8 cellular contexts compared by ENCODE assay signal in genomic region chr3:30768703-30769550, GRCh38.
DNase-seq lines count a peak whose midpoint lies in the region; ATAC-seq and TF ChIP-seq lines count a peak whose summit lies in the region.

No MANE protein-coding gene starts in this region.

- intact Hi-C loops in heart left ventricle (cut with DNase I) (loop anchor here in 7 of 10 donors (1.0 to 10.0 kb wide), 10 partner anchors 246 to 1003 kb away; no protein-coding TSS in a partner anchor), psoas muscle (cut with DNase I) (loop anchor here (2.0 to 10.0 kb wide), 3 partner anchors 358 to 766 kb away; partner anchors contain the start of gene STT3B (in 1 of the 2)), aorta (cut with DNase I) (loop anchor here in 1 of 2 donors (5.0 kb wide), 1 partner anchor 998 kb away; no protein-coding TSS in a partner anchor)

- peak in 1 of 4 donors; percentile 47 for ATAC-seq in heart left ventricle
- peak; percentile 36 to 76 (median 56) for ATAC-seq in psoas muscle
- peak; percentile 57 for ATAC-seq in aorta (ENCODE audit: low FRiP score)

- peaks cover 12% of the 10 kb centered on the region for H3K4me1 ChIP-seq in SJSA1 (replicated peaks)
- peaks cover 0 to 5% (median 0%) of the 10 kb centered on the region in 12 donors for H3K4me1 ChIP-seq in heart left ventricle
- H3K4me1 ChIP-seq in psoas muscle = peaks cover 28% of the 10 kb centered on the region
- no peaks in the 10 kb centered on the region for H3K4me1 ChIP-seq in aorta (ENCODE audit: control insufficient read depth in 1 of 2, insufficient read depth in 2 of 2, low read length in 2 of 2)

- H3K36me3 ChIP-seq in SJSA1 (no peaks in the 10 kb centered on the region), heart left ventricle (no peaks in the 10 kb centered on the region), psoas muscle (ENCODE audit: insufficient read depth in 1 of 2, low read depth in 1 of 2) (no peaks in the 10 kb centered on the region), aorta (ENCODE audit: control insufficient read depth in 1 of 2, insufficient read depth in 2 of 2, low read length in 1 of 2) (no peaks in the 10 kb centered on the region)

- H3K27ac ChIP-seq in SJSA1 = no peak overlapping the region
- H3K27ac ChIP-seq in heart left ventricle = no peak overlapping the region
- no peak overlapping the region for H3K27ac ChIP-seq in psoas muscle
- H3K27ac ChIP-seq in aorta (ENCODE audit: low read depth in 1 of 2, low read length in 2 of 2) = no peak overlapping the region

- no peak for TF ChIP-seq POLR2A in heart left ventricle (IDR thresholded peaks at IDR 0.05)

- TF ChIP-seq CTCF in heart left ventricle (IDR thresholded peaks at IDR 0.05) (peak; percentile 68 to 87 (median 80)), psoas muscle (IDR thresholded peaks at IDR 0.05) (peak; percentile 83)

- DNase-seq in NCI-H2171 treated with DMSO at 0.1 percent for 48 hours (lab: John Stamatoyannopoulos, UW) = peak; percentile 49
- no peak for DNase-seq in NCI-H2171 (lab: John Stamatoyannopoulos, UW)
- peak; percentile 22 for DNase-seq in HuH-7.5 (ENCODE audit: low spot score)
- peak; percentile 40 to 57 for DNase-seq in SJSA1 (ENCODE audit: low read depth in 1 of 2, low spot score in 2 of 2)
- peak; percentile 75 for DNase-seq in activated naive CD4-positive, alpha-beta T cell treated with anti-CD3 and anti-CD28 coated beads, Interleukin-2, amount 50 U/mL, for 16 hours
- DNase-seq in heart left ventricle = peak; percentile 54 to 80 (median 61)
- peak; percentile 74 to 84 for DNase-seq in psoas muscle
- DNase-seq in aorta = peak; percentile 81 to 93

- H3K4me3 ChIP-seq in SJSA1 (no peak overlapping the region), heart left ventricle (no peak overlapping the region), psoas muscle (no peak overlapping the region), aorta (ENCODE audit: low read length in 2 of 2) (no peak overlapping the region)

- no peaks in the 10 kb centered on the region for H3K27me3 ChIP-seq in SJSA1 (replicated peaks)
- H3K27me3 ChIP-seq in heart left ventricle = no peaks in the 10 kb centered on the region
- no peaks in the 10 kb centered on the region for H3K27me3 ChIP-seq in psoas muscle (ENCODE audit: insufficient read depth in 3 of 3, low read length in 2 of 3)
- no peaks in the 10 kb centered on the region for H3K27me3 ChIP-seq in aorta (ENCODE audit: control insufficient read depth in 1 of 2, insufficient read depth in 2 of 2, low read length in 1 of 2)

- WGBS in heart left ventricle, 4 donors = 60 to 68% (median 64%) methylated on average over 9 of the region's 9 CpGs
- WGBS in psoas muscle, 3 donors = 60 to 65% (median 62%) methylated on average over 9 of the region's 9 CpGs
- 62 to 66% methylated on average over 9 of the region's 9 CpGs for WGBS in aorta, 2 donors

- no peaks in the 10 kb centered on the region for H3K9me3 ChIP-seq in SJSA1 (replicated peaks)
- H3K9me3 ChIP-seq in heart left ventricle = no peaks in the 10 kb centered on the region
- H3K9me3 ChIP-seq in psoas muscle = no peaks in the 10 kb centered on the region
- no peaks in the 10 kb centered on the region for H3K9me3 ChIP-seq in aorta (ENCODE audit: control insufficient read depth, low read length)
